In the genomic region with DNA sequence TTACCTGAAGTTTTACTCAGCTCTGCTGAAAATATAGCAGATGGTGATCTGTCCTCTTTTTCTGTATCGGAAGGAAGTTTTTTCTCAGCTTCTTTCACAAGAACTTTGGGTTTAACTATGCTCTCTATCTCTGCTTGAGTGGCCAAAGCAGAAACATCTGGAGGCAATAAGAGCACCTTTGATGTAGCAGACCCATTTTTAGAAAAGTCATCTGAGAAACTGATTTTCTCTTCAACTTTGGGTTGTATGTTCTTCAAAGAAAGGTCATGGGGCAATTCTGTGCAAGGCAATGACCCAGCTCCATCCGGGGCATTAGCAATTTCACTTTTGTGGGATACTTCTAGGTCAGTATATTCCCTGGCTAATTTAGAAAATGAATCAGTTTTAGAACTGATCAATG, we compare ENCODE assay signal across 15 cellular contexts. TPM values are rescaled to one million over a fixed set of nuclear protein-coding genes. Genes with fewer than 3 reads are reported as not detected.
DNase-seq lines count a peak whose midpoint lies in the region; ATAC-seq and TF ChIP-seq lines count a peak whose summit lies in the region.
"Had no signal": no experiment of that assay in that cellular context is flagged by ENCODE, and none has a peak within 500 bp of the region (broad histone marks: within the 10 kb centered on the region; RNA-seq: fewer than 3 reads in every experiment).

No MANE protein-coding gene starts in this region.

- TF ChIP-seq CTCF in hepatocyte (IDR thresholded peaks at IDR 0.05; ENCODE audit: poor library complexity), result no peak

- H3K4me3 ChIP-seq in hepatocyte, result no peak overlapping the region

- whole genome bisulfite sequencing in hepatocyte (ENCODE audit: low lambda C conversion rate, missing lambda C conversion rate), result 53% methylated on average over 2 of the region's 2 CpGs

- no peaks in the 10 kb centered on the region for H3K9me2 ChIP-seq in hepatocyte (replicated peaks; ENCODE audit: insufficient read depth)

- DNase-seq in hepatocyte (ENCODE audit: low spot score) (no peak), SIG-M5 treated with dmso at 0.1 percent for 504 hours (lab: John Stamatoyannopoulos, UW; ENCODE audit: unreplicated experiment) (no peak), NCI-H2196 (lab: John Stamatoyannopoulos, UW; ENCODE audit: unreplicated experiment) (no peak), NCI-H526 (lab: John Stamatoyannopoulos, UW) (no peak)
- DNase-seq in stimulated activated CD4-positive, alpha-beta T cell treated with anti-CD3 and anti-CD28 coated beads, Interleukin-12 subunit alpha, Interleukin-12 subunit beta, amount 100 ng/mL, for 4 hours, result no peak
- DNase-seq: BE2C, foreskin melanocyte, GDM1, KBM-7, natural killer cell, NCI-H2081, OCI-M1 had no signal

- no peak overlapping the region for H2AFZ ChIP-seq in hepatocyte

- H3K4me2 ChIP-seq in hepatocyte, result peak overlapping the region; percentile 3

- H3K4me1 ChIP-seq in hepatocyte (ENCODE audit: insufficient read depth), result peaks cover 13% of the 10 kb centered on the region
- H3K4me1 ChIP-seq: BE2C had no signal

- H3K27ac ChIP-seq in hepatocyte, result no peak overlapping the region

- no peaks in the 10 kb centered on the region for H3K27me3 ChIP-seq in hepatocyte
- H3K27me3 ChIP-seq: BE2C had no signal

- H3K79me2 ChIP-seq in hepatocyte, result peaks cover 100% of the 10 kb centered on the region

- H3K9me3 ChIP-seq in hepatocyte (ENCODE audit: low read depth), result no peaks in the 10 kb centered on the region
- H3K9me3 ChIP-seq: BE2C had no signal

- peak; percentile 62 for ATAC-seq in GM18498 (IDR thresholded peaks at IDR 0.05; ENCODE audit: unreplicated experiment)
- ATAC-seq in GM21529 (IDR thresholded peaks at IDR 0.05; ENCODE audit: unreplicated experiment), result peak; percentile 75
- ATAC-seq in HG03280 (IDR thresholded peaks at IDR 0.05; ENCODE audit: unreplicated experiment), result peak; percentile 65
- ATAC-seq: natural killer cell had no signal

- peaks cover 96% of the 10 kb centered on the region for H4K20me1 ChIP-seq in hepatocyte (ENCODE audit: insufficient read depth, poor library complexity, severe bottlenecking)

- no peaks in the 10 kb centered on the region for H3K36me3 ChIP-seq in hepatocyte (replicated peaks; ENCODE audit: insufficient read depth, low read depth)
- H3K36me3 ChIP-seq: BE2C had no signal

RNA-seq across cellular contexts. Expression of a gene that starts 25.2 kb away (rescaled TPM):
- total RNA-seq in hepatocyte, result 243 and 284 TPM in 2 replicates
- 437 and 455 TPM in 2 replicates for polyA plus RNA-seq in hepatocyte
